In the genomic region with DNA sequence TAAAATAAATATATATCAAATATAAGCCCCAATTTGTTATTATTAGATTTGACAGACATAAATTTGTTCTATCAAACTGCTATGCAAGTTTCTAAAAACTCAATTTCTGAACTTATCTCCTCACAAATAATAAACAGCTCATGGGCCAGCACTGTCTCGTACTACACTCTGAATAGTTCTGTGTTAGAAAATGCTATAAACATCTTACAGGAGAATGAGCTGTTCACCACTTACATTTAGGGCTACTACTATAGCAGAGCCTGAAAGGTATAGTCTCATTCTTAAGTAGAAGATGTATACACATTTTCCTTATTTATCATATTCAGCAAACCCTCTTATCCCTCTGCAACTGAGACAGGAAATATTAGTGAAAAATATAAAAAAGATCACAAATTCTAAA, we compare ENCODE assay signal across 25 cellular contexts. TPM values are rescaled to one million over a fixed set of nuclear protein-coding genes. Genes with fewer than 3 reads are reported as not detected.
A peak's percentile ranks its signal among the peaks of the same experiment; 100 is the strongest.
DNase-seq lines count a peak whose midpoint lies in the region; ATAC-seq, FAIRE-seq and TF ChIP-seq lines count a peak whose summit lies in the region.
"Had no signal": no experiment of that assay in that cellular context is flagged by ENCODE, and none has a peak within 500 bp of the region (broad histone marks: within the 10 kb centered on the region; RNA-seq: fewer than 3 reads in every experiment).

No MANE protein-coding gene starts in this region.

- no peak overlapping the region for H3K27ac ChIP-seq in gastroesophageal sphincter
- H3K27ac ChIP-seq: 22Rv1 had no signal

- no peak for DNase-seq in activated CD4-positive, CD25-positive, alpha-beta regulatory T cell treated with anti-CD3 and anti-CD28 coated beads, Interleukin-2, amount 50 U/mL, for 72 hours
- DNase-seq in activated naive CD8-positive, alpha-beta T cell treated with anti-CD3 and anti-CD28 coated beads for 36 hours: no peak
- no peak for DNase-seq in stimulated activated effector memory CD8-positive, alpha-beta T cell treated with anti-CD3 and anti-CD28 coated beads, Interleukin-12 subunit alpha, Interleukin-12 subunit beta, amount 100 ng/mL, for 72 hours (ENCODE audit: low spot score in 2 of 2)
- no peak for DNase-seq in UCSD-AML1 (lab: John Stamatoyannopoulos, UW; ENCODE audit: unreplicated experiment)
- DNase-seq: AML-193; COR-L47; DMS 273 treated with DMSO at 0.1 percent for 48 hours; DND-41; GDM1; GOT3; KBM-7; NCI-H1694 treated with DMSO at 0.1 percent for 48 hours; NCI-H510A; NCI-H748 treated with DMSO at 0.1 percent for 48 hours; NK-92 treated with Interleukin-12 subunit alpha and Interleukin-12 subunit beta, amount 100 ng/mL, for 24 hours; Right ventricle myocardium superior had no signal

- peak overlapping the region; percentile 68 for H3K27ac Mint-ChIP-seq in activated naive CD8-positive, alpha-beta T cell treated with anti-CD3 and anti-CD28 coated beads for 36 hours
- H3K27ac Mint-ChIP-seq in stimulated activated effector memory CD8-positive, alpha-beta T cell treated with anti-CD3 and anti-CD28 coated beads, Interleukin-12 subunit alpha, Interleukin-12 subunit beta, amount 100 ng/mL, for 72 hours: peak overlapping the region; percentile 43

- peaks cover 56% of the 10 kb centered on the region for H3K4me1 Mint-ChIP-seq in activated naive CD8-positive, alpha-beta T cell treated with anti-CD3 and anti-CD28 coated beads for 36 hours
- peaks cover 9% of the 10 kb centered on the region for H3K4me1 Mint-ChIP-seq in stimulated activated effector memory CD8-positive, alpha-beta T cell treated with anti-CD3 and anti-CD28 coated beads, Interleukin-12 subunit alpha, Interleukin-12 subunit beta, amount 100 ng/mL, for 72 hours

- H3K36me3 ChIP-seq in gastroesophageal sphincter: no peaks in the 10 kb centered on the region

- ATAC-seq in activated CD4-positive, CD25-positive, alpha-beta regulatory T cell treated with anti-CD3 and anti-CD28 coated beads, Interleukin-2, amount 50 U/mL, for 24 hours: peak; percentile 55 to 69
- ATAC-seq in stimulated activated effector memory CD8-positive, alpha-beta T cell treated with anti-CD3 and anti-CD28 coated beads, Interleukin-12 subunit alpha, Interleukin-12 subunit beta, amount 100 ng/mL, for 72 hours: no peak
- ATAC-seq in HG03097 (IDR thresholded peaks at IDR 0.05; ENCODE audit: low FRiP score, unreplicated experiment) (no peak), gastroesophageal sphincter (no peak)
- ATAC-seq: HCT116, HepG2 had no signal

- TF ChIP-seq EP300 in gastroesophageal sphincter (IDR thresholded peaks at IDR 0.05): no peak

- no peak overlapping the region for H3K4me3 Mint-ChIP-seq in activated naive CD8-positive, alpha-beta T cell treated with anti-CD3 and anti-CD28 coated beads for 36 hours
- H3K4me3 Mint-ChIP-seq in stimulated activated effector memory CD8-positive, alpha-beta T cell treated with anti-CD3 and anti-CD28 coated beads, Interleukin-12 subunit alpha, Interleukin-12 subunit beta, amount 100 ng/mL, for 72 hours: no peak overlapping the region
- H3K4me3 Mint-ChIP-seq: CD14-positive monocyte had no signal

- TF ChIP-seq POLR2A in gastroesophageal sphincter (IDR thresholded peaks at IDR 0.05): no peak

- no peak overlapping the region for H3K4me3 ChIP-seq in gastroesophageal sphincter

- FAIRE-seq in G401.6 (lab: Jason Lieb, UNC): peak; percentile 28
- FAIRE-seq: GM18507, HepG2 had no signal

- WGBS in gastroesophageal sphincter (ENCODE audit: low coverage in 1 of 2), 2 donors: 71 to 79% methylated on average over 1 of the region's 1 CpG

- no peaks in the 10 kb centered on the region for H3K9me3 ChIP-seq in gastroesophageal sphincter

- no peaks in the 10 kb centered on the region for H3K4me1 ChIP-seq in gastroesophageal sphincter

- H3K27me3 ChIP-seq in gastroesophageal sphincter: no peaks in the 10 kb centered on the region

- TF ChIP-seq CTCF in gastroesophageal sphincter (IDR thresholded peaks at IDR 0.05): no peak

- no peaks in the 10 kb centered on the region for H3K27me3 Mint-ChIP-seq in activated naive CD8-positive, alpha-beta T cell treated with anti-CD3 and anti-CD28 coated beads for 36 hours

- H3K9me3 Mint-ChIP-seq in activated naive CD8-positive, alpha-beta T cell treated with anti-CD3 and anti-CD28 coated beads for 36 hours: peaks cover 3% of the 10 kb centered on the region
- H3K9me3 Mint-ChIP-seq in stimulated activated effector memory CD8-positive, alpha-beta T cell treated with anti-CD3 and anti-CD28 coated beads, Interleukin-12 subunit alpha, Interleukin-12 subunit beta, amount 100 ng/mL, for 72 hours: no peaks in the 10 kb centered on the region
- H3K9me3 Mint-ChIP-seq: CD14-positive monocyte had no signal

- peaks cover 14% of the 10 kb centered on the region for H3K36me3 Mint-ChIP-seq in activated naive CD8-positive, alpha-beta T cell treated with anti-CD3 and anti-CD28 coated beads for 36 hours
- no peaks in the 10 kb centered on the region for H3K36me3 Mint-ChIP-seq in stimulated activated effector memory CD8-positive, alpha-beta T cell treated with anti-CD3 and anti-CD28 coated beads, Interleukin-12 subunit alpha, Interleukin-12 subunit beta, amount 100 ng/mL, for 72 hours

RNA-seq across cellular contexts. Expression of gene SLC12A6, which starts 12.6 kb away (rescaled TPM):
- 10 to 100 TPM; 19.2 to 20.1 TPM for total RNA-seq in activated naive CD8-positive, alpha-beta T cell treated with anti-CD3 and anti-CD28 coated beads for 36 hours
- 10 to 100 TPM; 12.0 to 19.0 (median 15.7) TPM for total RNA-seq in gastroesophageal sphincter

RNA-seq across cellular contexts. Expression of gene NOP10, which starts 18.0 kb away (rescaled TPM):
- 100 to 1,000 TPM; 285 to 303 TPM for total RNA-seq in activated naive CD8-positive, alpha-beta T cell treated with anti-CD3 and anti-CD28 coated beads for 36 hours
- total RNA-seq in gastroesophageal sphincter: 100 to 1,000 TPM in 2 of 4 donors, 10 to 100 TPM in 2; 93.3 to 128 (median 108) TPM

RNA-seq across cellular contexts. Expression of gene NUTM1, which starts 18.2 kb away (rescaled TPM):
- total RNA-seq in activated naive CD8-positive, alpha-beta T cell treated with anti-CD3 and anti-CD28 coated beads for 36 hours: not detected
- under 1 TPM in 1 of 4 donors, not detected in 3; 0.12 TPM for total RNA-seq in gastroesophageal sphincter
- total RNA-seq: HepG2, Right ventricle myocardium superior had no signal

RNA-seq across cellular contexts. Expression of gene LPCAT4, which starts 42.1 kb away (rescaled TPM):
- total RNA-seq in activated naive CD8-positive, alpha-beta T cell treated with anti-CD3 and anti-CD28 coated beads for 36 hours: 10 to 100 TPM; 49.8 to 49.9 TPM
- total RNA-seq in gastroesophageal sphincter: 10 to 100 TPM in 3 of 4 donors, 1 to 10 TPM in 1; 6.8 to 13.5 (median 10.7) TPM

Comparison
In these comparisons a context has a peak if more than half of its experiments do, and no peak if none do; other contexts are left out.
1. ATAC-seq: peak in activated CD4-positive, CD25-positive, alpha-beta regulatory T cell treated with anti-CD3 and anti-CD28 coated beads, Interleukin-2, amount 50 U/mL, for 24 hours (2 of 2); none in stimulated activated effector memory CD8-positive, alpha-beta T cell treated with anti-CD3 and anti-CD28 coated beads, Interleukin-12 subunit alpha, Interleukin-12 subunit beta, amount 100 ng/mL, for 72 hours (single experiment), HG03097 (single experiment) and gastroesophageal sphincter (single experiment).